8 cellular contexts compared by ENCODE assay signal in the genomic region with DNA sequence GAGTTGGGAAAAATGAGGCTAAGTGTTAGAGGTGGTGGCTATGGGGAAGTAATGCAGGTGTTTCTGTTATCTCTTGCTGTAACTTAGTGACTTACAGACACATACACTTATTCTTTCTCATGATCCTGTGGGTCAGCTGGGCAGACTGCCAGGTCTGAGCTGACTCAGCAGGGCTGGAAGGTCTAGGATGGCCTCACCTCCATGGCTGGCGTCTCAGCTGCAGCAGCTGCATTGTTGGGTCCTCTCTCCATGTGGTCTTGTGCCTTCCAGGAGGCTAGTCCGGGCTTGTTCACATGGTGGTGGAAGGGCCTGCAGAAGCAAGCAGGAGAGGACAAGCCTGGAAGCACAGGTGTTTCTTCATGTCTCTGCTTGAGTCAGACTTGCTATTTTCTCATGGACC.
DNase-seq lines count a peak whose midpoint lies in the region; ATAC-seq and TF ChIP-seq lines count a peak whose summit lies in the region.

No MANE protein-coding gene starts in this region.

- DNase-seq in NCI-H510A treated with DMSO at 0.1 percent for 48 hours (lab: John Stamatoyannopoulos, UW) (peak; percentile 68), foreskin fibroblast (peak; percentile 77 to 91), T-helper 1 cell (no peak)
- DNase-seq in activated CD4-positive, alpha-beta T cell treated with anti-CD3 and anti-CD28 coated beads, Interleukin-2, amount 50 U/mL, for 1 hour, result no peak
- no peak for DNase-seq in stimulated activated CD4-positive, alpha-beta T cell treated with anti-CD3 and anti-CD28 coated beads, Interleukin-15, amount 100 ng/mL, for 24 hours
- DNase-seq in activated effector memory CD4-positive, alpha-beta T cell treated with Interleukin-2 at 50 U/mL for 16 hours, result no peak

- TF ChIP-seq CTCF in foreskin fibroblast (IDR thresholded peaks at IDR 0.05; ENCODE audit: low read depth, low read length), result no peak

- ATAC-seq in GM18520 (IDR thresholded peaks at IDR 0.05; ENCODE audit: unreplicated experiment) (peak; percentile 82), HG02759 (IDR thresholded peaks at IDR 0.05; ENCODE audit: unreplicated experiment) (peak; percentile 81)

- no peak overlapping the region for H3K4me3 ChIP-seq in foreskin fibroblast (ENCODE audit: low read depth in 1 of 2, low read length in 2 of 2)

Comparison
In these comparisons a context has a peak if more than half of its experiments do, and no peak if none do; other contexts are left out.
1. DNase-seq: peak in NCI-H510A treated with DMSO at 0.1 percent for 48 hours (single experiment) and foreskin fibroblast (2 of 2); none in T-helper 1 cell (0 of 5), activated CD4-positive, alpha-beta T cell treated with anti-CD3 and anti-CD28 coated beads, Interleukin-2, amount 50 U/mL, for 1 hour (single experiment), stimulated activated CD4-positive, alpha-beta T cell treated with anti-CD3 and anti-CD28 coated beads, Interleukin-15, amount 100 ng/mL, for 24 hours (single experiment) and activated effector memory CD4-positive, alpha-beta T cell treated with Interleukin-2 at 50 U/mL for 16 hours (single experiment).